In the genomic region with DNA sequence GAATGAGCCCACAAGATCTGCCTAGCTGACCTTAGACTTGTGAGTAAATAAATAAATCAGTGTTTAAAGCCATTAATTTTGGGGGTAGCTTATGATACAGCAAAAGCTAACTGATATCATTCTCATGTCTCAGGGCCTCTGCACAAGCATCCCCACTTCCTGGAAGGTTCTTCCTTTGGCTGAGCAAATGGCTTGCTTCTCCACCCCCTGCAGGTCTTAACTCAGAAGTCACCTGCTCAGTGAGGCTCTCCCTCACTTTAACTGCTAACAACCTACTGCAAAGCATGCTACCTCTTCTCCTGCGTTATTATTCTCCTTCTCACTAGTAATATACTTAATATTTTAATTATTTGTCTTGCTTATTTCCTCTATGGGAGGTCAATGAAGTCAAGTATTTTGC, we compare ENCODE assay signal across 25 cellular contexts.
"Had no signal": no experiment of that assay in that cellular context is flagged by ENCODE, and none has a peak within 500 bp of the region (broad histone marks: within the 10 kb centered on the region; RNA-seq: fewer than 3 reads in every experiment).

No MANE protein-coding gene starts in this region.

- H3K9me3 Mint-ChIP-seq: activated naive CD4-positive, alpha-beta T cell treated with anti-CD3 and anti-CD28 coated beads, Interleukin-2, amount 50 U/mL, for 24 hours; activated T-helper 1 cell treated with anti-CD3 and anti-CD28 coated beads, Interleukin-12 subunit alpha, Interleukin-12 subunit beta, Interleukin-2, Interleukin-4 antibody, amounts not matched to agents 30 ng/mL and 10 ng/mL and 1 ng/mL, durations not matched to agents 14 hours and 24 hours and 36 hours; brain; T-helper 1 cell treated with Interleukin-12 subunit alpha and Interleukin-12 subunit beta and Interleukin-4 antibody, amounts not matched to agents 30 μg/mL and 1 μg/mL, for 36 hours had no signal

- DNase-seq: activated B cell treated with CpG ODN at 0.5 μM for 24 hours; activated CD4-positive, alpha-beta T cell treated with anti-CD3 and anti-CD28 coated beads for 1 hour; activated CD4-positive, alpha-beta T cell treated with anti-CD3 and anti-CD28 coated beads, Interleukin-2, amount 10 ng/mL, durations not matched to agents 24 days and 14 days; activated CD4-positive, alpha-beta T cell treated with anti-CD3 and anti-CD28 coated beads, Interleukin-2, amount 50 U/mL, for 48 hours; activated CD8-positive, alpha-beta memory T cell treated with anti-CD3 and anti-CD28 coated beads, Interleukin-2, amount 10 ng/mL, durations not matched to agents 7 days and 5 days; activated effector memory CD4-positive, alpha-beta T cell treated with Interleukin-2 at 50 U/mL for 16 hours; activated naive CD4-positive, alpha-beta T cell; activated T-cell treated with anti-CD3 and anti-CD28 coated beads, Interleukin-2, amount 50 U/mL, for 24 hours; amygdala; MM.1S; NCI-H1105; NCI-H1436 treated with DMSO at 0.1 percent for 48 hours; NCI-H187; NCI-H2081; NCI-H510A treated with DMSO at 0.1 percent for 48 hours; NK-92 treated with Interleukin-12 subunit alpha and Interleukin-12 subunit beta, amount 100 ng/mL, for 24 hours; Peyer's patch; SHP77 had no signal

- ATAC-seq: activated CD8-positive, alpha-beta memory T cell treated with anti-CD3 and anti-CD28 coated beads, Interleukin-2, amount 10 ng/mL, durations not matched to agents 7 days and 5 days; SK-N-SH treated with all-trans-retinoic acid at 6 μM for 48 hours had no signal

- H3K27me3 Mint-ChIP-seq: activated B cell treated with CpG ODN at 0.5 μM for 24 hours; activated CD4-positive, alpha-beta T cell treated with anti-CD3 and anti-CD28 coated beads, Interleukin-2, amount 10 ng/mL, durations not matched to agents 24 days and 14 days; activated CD8-positive, alpha-beta memory T cell treated with anti-CD3 and anti-CD28 coated beads, Interleukin-2, amount 10 ng/mL, durations not matched to agents 7 days and 5 days; activated naive CD4-positive, alpha-beta T cell treated with anti-CD3 and anti-CD28 coated beads, Interleukin-2, amount 50 U/mL, for 24 hours; activated T-cell treated with anti-CD3 and anti-CD28 coated beads, Interleukin-2, amount 50 U/mL, for 24 hours had no signal

- H3K4me3 ChIP-seq: Peyer's patch, SJSA1 had no signal

- H3K36me3 ChIP-seq: Peyer's patch, SJSA1 had no signal

- H3K4me3 Mint-ChIP-seq: activated B cell treated with CpG ODN at 0.5 μM for 24 hours; activated CD4-positive, alpha-beta T cell treated with anti-CD3 and anti-CD28 coated beads, Interleukin-2, amount 10 ng/mL, durations not matched to agents 24 days and 14 days; activated CD8-positive, alpha-beta memory T cell treated with anti-CD3 and anti-CD28 coated beads, Interleukin-2, amount 10 ng/mL, durations not matched to agents 7 days and 5 days; activated naive CD4-positive, alpha-beta T cell treated with anti-CD3 and anti-CD28 coated beads, Interleukin-2, amount 50 U/mL, for 24 hours; activated T-cell treated with anti-CD3 and anti-CD28 coated beads, Interleukin-2, amount 50 U/mL, for 24 hours; activated T-helper 1 cell treated with anti-CD3 and anti-CD28 coated beads, Interleukin-12 subunit alpha, Interleukin-12 subunit beta, Interleukin-2, Interleukin-4 antibody, amounts not matched to agents 30 ng/mL and 10 ng/mL and 1 ng/mL, durations not matched to agents 14 hours and 24 hours and 36 hours; brain; T-helper 1 cell treated with Interleukin-12 subunit alpha and Interleukin-12 subunit beta and Interleukin-4 antibody, amounts not matched to agents 30 μg/mL and 1 μg/mL, for 36 hours had no signal

- H3K36me3 Mint-ChIP-seq: activated CD8-positive, alpha-beta memory T cell treated with anti-CD3 and anti-CD28 coated beads, Interleukin-2, amount 10 ng/mL, durations not matched to agents 7 days and 5 days; brain had no signal

- H3K27ac ChIP-seq: KMS-11, Peyer's patch, SJSA1 had no signal

- H3K4me1 Mint-ChIP-seq: activated B cell treated with CpG ODN at 0.5 μM for 24 hours; activated CD4-positive, alpha-beta T cell treated with anti-CD3 and anti-CD28 coated beads, Interleukin-2, amount 10 ng/mL, durations not matched to agents 24 days and 14 days; activated CD8-positive, alpha-beta memory T cell treated with anti-CD3 and anti-CD28 coated beads, Interleukin-2, amount 10 ng/mL, durations not matched to agents 7 days and 5 days; activated naive CD4-positive, alpha-beta T cell treated with anti-CD3 and anti-CD28 coated beads, Interleukin-2, amount 50 U/mL, for 24 hours had no signal

- H3K9me3 ChIP-seq: Peyer's patch, SJSA1 had no signal

- H3K27me3 ChIP-seq: Peyer's patch, SJSA1 had no signal

- H3K27ac Mint-ChIP-seq: activated B cell treated with CpG ODN at 0.5 μM for 24 hours; activated CD4-positive, alpha-beta T cell treated with anti-CD3 and anti-CD28 coated beads, Interleukin-2, amount 10 ng/mL, durations not matched to agents 24 days and 14 days; activated CD8-positive, alpha-beta memory T cell treated with anti-CD3 and anti-CD28 coated beads, Interleukin-2, amount 10 ng/mL, durations not matched to agents 7 days and 5 days; activated naive CD4-positive, alpha-beta T cell treated with anti-CD3 and anti-CD28 coated beads, Interleukin-2, amount 50 U/mL, for 24 hours; activated T-cell treated with anti-CD3 and anti-CD28 coated beads, Interleukin-2, amount 50 U/mL, for 24 hours; activated T-helper 1 cell treated with anti-CD3 and anti-CD28 coated beads, Interleukin-12 subunit alpha, Interleukin-12 subunit beta, Interleukin-2, Interleukin-4 antibody, amounts not matched to agents 30 ng/mL and 10 ng/mL and 1 ng/mL, durations not matched to agents 14 hours and 24 hours and 36 hours; brain; T-helper 1 cell treated with Interleukin-12 subunit alpha and Interleukin-12 subunit beta and Interleukin-4 antibody, amounts not matched to agents 30 μg/mL and 1 μg/mL, for 36 hours had no signal

- H3K4me1 ChIP-seq: Peyer's patch, SJSA1 had no signal
